Comparison of ENCODE assay signal across 20 cellular contexts in genomic region chr7:2044883-2045471, GRCh38.
DNase-seq lines count a peak whose midpoint lies in the region; ATAC-seq, FAIRE-seq and TF ChIP-seq lines count a peak whose summit lies in the region.
"Had no signal": no experiment of that assay in that cellular context is flagged by ENCODE, and none has a peak within 500 bp of the region (broad histone marks: within the 10 kb centered on the region; RNA-seq: fewer than 3 reads in every experiment).

No MANE protein-coding gene starts in this region.

- POLR2A ChIA-PET in activated naive CD8-positive, alpha-beta T cell treated with anti-CD3 and anti-CD28 coated beads, Interleukin-2, amount 10 ng/mL, durations not matched to agents 7 days and 5 days (lab: Charles Lee), result no interaction called here
- POLR2A ChIA-PET in H1 (lab: Charles Lee; ENCODE audit: partially characterized antibody), result interaction anchor here (1.0 kb wide), 1 partner anchor 8 kb away, joined by 3 read pairs; no protein-coding TSS in a partner anchor
- POLR2A ChIA-PET in naive thymus-derived CD4-positive, alpha-beta T cell (lab: Charles Lee), result no interaction called here

- H2BK12ac ChIP-seq in H1 (ENCODE audit: low read depth, low read length), result no peak overlapping the region

- H3K4me1 Mint-ChIP-seq in activated naive CD8-positive, alpha-beta T cell treated with anti-CD3 and anti-CD28 coated beads, Interleukin-2, amount 10 ng/mL, durations not matched to agents 7 days and 5 days, result peaks cover 18% of the 10 kb centered on the region
- peaks cover 29% of the 10 kb centered on the region for H3K4me1 Mint-ChIP-seq in activated naive CD8-positive, alpha-beta T cell treated with anti-CD3 and anti-CD28 coated beads, Interleukin-2, amount 50 U/mL, for 24 hours
- peaks cover 49% of the 10 kb centered on the region for H3K4me1 Mint-ChIP-seq in nephron progenitor cell
- peaks cover 18 to 36% (median 29%) of the 10 kb centered on the region in 7 donors for H3K4me1 Mint-ChIP-seq in naive thymus-derived CD4-positive, alpha-beta T cell

- no peak for FAIRE-seq in H1 (lab: Jason Lieb, UNC)
- FAIRE-seq: A549 had no signal

- CTCF ChIA-PET in H1 (lab: Charles Lee; ENCODE audit: partially characterized antibody), result interaction anchor here (1.4 kb wide), 1 partner anchor 165 kb away, joined by 4 read pairs; no protein-coding TSS in a partner anchor
- CTCF ChIA-PET in naive thymus-derived CD4-positive, alpha-beta T cell (lab: Charles Lee), result no interaction called here

- peaks cover 6% of the 10 kb centered on the region for H3K36me3 Mint-ChIP-seq in activated naive CD8-positive, alpha-beta T cell treated with anti-CD3 and anti-CD28 coated beads, Interleukin-2, amount 10 ng/mL, durations not matched to agents 7 days and 5 days
- peaks cover 9% of the 10 kb centered on the region for H3K36me3 Mint-ChIP-seq in activated naive CD8-positive, alpha-beta T cell treated with anti-CD3 and anti-CD28 coated beads, Interleukin-2, amount 50 U/mL, for 24 hours (ENCODE audit: low read depth)
- peaks cover 38% of the 10 kb centered on the region for H3K36me3 Mint-ChIP-seq in nephron progenitor cell (ENCODE audit: low read depth)
- peaks cover 0 to 13% (median 8%) of the 10 kb centered on the region in 5 donors for H3K36me3 Mint-ChIP-seq in naive thymus-derived CD4-positive, alpha-beta T cell

- 0 out of 2 replicates have a peak overlapping the region, but pooled peaks have one; percentile 15 for H4K8ac ChIP-seq in H1 (ENCODE audit: extremely low read depth, insufficient read depth, low read length)

- H2BK120ac ChIP-seq in H1 (replicated peaks; ENCODE audit: low read depth, low read length), result no peak overlapping the region

- H3K9ac ChIP-seq in H1 (replicated peaks in 1 of 4; ENCODE audit: extremely low read depth in 1 of 4, low read depth in 3 of 4, low read length in 3 of 4), result no peak overlapping the region

- no peak overlapping the region for H2BK20ac ChIP-seq in H1 (ENCODE audit: low read length)

- H3K14ac ChIP-seq in H1 (ENCODE audit: insufficient read length), result no peak overlapping the region

- H3K9me3 Mint-ChIP-seq in activated naive CD8-positive, alpha-beta T cell treated with anti-CD3 and anti-CD28 coated beads, Interleukin-2, amount 10 ng/mL, durations not matched to agents 7 days and 5 days, result peaks cover 2% of the 10 kb centered on the region
- no peaks in the 10 kb centered on the region for H3K9me3 Mint-ChIP-seq in activated naive CD8-positive, alpha-beta T cell treated with anti-CD3 and anti-CD28 coated beads, Interleukin-2, amount 50 U/mL, for 24 hours
- peaks cover 13% of the 10 kb centered on the region for H3K9me3 Mint-ChIP-seq in nephron progenitor cell
- H3K9me3 Mint-ChIP-seq in naive thymus-derived CD4-positive, alpha-beta T cell, result peaks cover 0 to 3% (median 0%) of the 10 kb centered on the region in 11 donors
- H3K9me3 Mint-ChIP-seq: activated T-cell treated with anti-CD3 and anti-CD28 coated beads, Interleukin-2, amount 50 U/mL, for 72 hours had no signal

- intact Hi-C loops in tibial artery (cut with DNase I; ENCODE audit: low total_unique reads), result no loop called here
- intact Hi-C loops in naive thymus-derived CD4-positive, alpha-beta T cell (cut with micrococcal nuclease), result no loop called here
- intact Hi-C loops in prostate gland (cut with DNase I), result no loop called here

- no peaks in the 10 kb centered on the region; the same call in 1 of the 2 replicates for H3K23me2 ChIP-seq in H1 (ENCODE audit: low read depth, low read length)

- H3K4me3 ChIP-seq in H1 (ENCODE audit: extremely low read depth in 1 of 4, insufficient read depth in 2 of 4, low read depth in 3 of 4, low read length in 4 of 4) (no peak overlapping the region), tibial artery (no peak overlapping the region), prostate gland (no peak overlapping the region)
- no peak overlapping the region for H3K4me3 ChIP-seq in naive thymus-derived CD4-positive, alpha-beta T cell (ENCODE audit: low read length)
- H3K4me3 ChIP-seq: A549, skin epidermis had no signal

- H3K56ac ChIP-seq in H1 (replicated peaks; ENCODE audit: insufficient read length, low read depth, low read length), result no peak overlapping the region

- no peak for TF ChIP-seq CTCF in H1 (IDR thresholded peaks at IDR 0.05; ENCODE audit: control extremely low read depth in 1 of 3, insufficient read depth in 1 of 3, low read depth in 1 of 3, low read length in 3 of 3)
- TF ChIP-seq CTCF in nephron progenitor cell (IDR thresholded peaks at IDR 0.05), result no peak
- no peak for TF ChIP-seq CTCF in tibial artery (IDR thresholded peaks at IDR 0.05)
- TF ChIP-seq CTCF in prostate gland (IDR thresholded peaks at IDR 0.05), result no peak

- no peak for ATAC-seq in activated naive CD8-positive, alpha-beta T cell treated with anti-CD3 and anti-CD28 coated beads, Interleukin-2, amount 10 ng/mL, durations not matched to agents 7 days and 5 days (ENCODE audit: low read depth)
- no peak for ATAC-seq in activated naive CD8-positive, alpha-beta T cell treated with anti-CD3 and anti-CD28 coated beads, Interleukin-2, amount 50 U/mL, for 24 hours
- ATAC-seq in naive thymus-derived CD4-positive, alpha-beta T cell, result no peak
- ATAC-seq: A549; activated T-cell treated with anti-CD3 and anti-CD28 coated beads, Interleukin-2, amount 50 U/mL, for 72 hours; foreskin keratinocyte had no signal

- H3K79me2 ChIP-seq in H1 (ENCODE audit: control insufficient read depth in 1 of 2, insufficient read depth in 2 of 2, low read length in 2 of 2), result peaks cover 0 to 6% of the 10 kb centered on the region in 2 experiments; a peak in 1 of 4 replicates

- H3K4me3 Mint-ChIP-seq in activated naive CD8-positive, alpha-beta T cell treated with anti-CD3 and anti-CD28 coated beads, Interleukin-2, amount 10 ng/mL, durations not matched to agents 7 days and 5 days, result no peak overlapping the region
- no peak overlapping the region for H3K4me3 Mint-ChIP-seq in activated naive CD8-positive, alpha-beta T cell treated with anti-CD3 and anti-CD28 coated beads, Interleukin-2, amount 50 U/mL, for 24 hours
- no peak overlapping the region for H3K4me3 Mint-ChIP-seq in nephron progenitor cell
- H3K4me3 Mint-ChIP-seq in naive thymus-derived CD4-positive, alpha-beta T cell, result no peak overlapping the region
- H3K4me3 Mint-ChIP-seq: activated naive CD8-positive, alpha-beta T cell; activated T-cell treated with anti-CD3 and anti-CD28 coated beads, Interleukin-2, amount 50 U/mL, for 72 hours had no signal

- peaks cover 7% of the 10 kb centered on the region for H3K79me1 ChIP-seq in H1 (ENCODE audit: low read depth, low read length)

- H4K5ac ChIP-seq in H1 (ENCODE audit: insufficient read length, low read depth, low read length), result no peak overlapping the region

- TF ChIP-seq POLR2A in H1 (IDR thresholded peaks at IDR 0.05; ENCODE audit: control extremely low read depth in 1 of 2, low read depth in 2 of 2, low read length in 2 of 2) (no peak), prostate gland (IDR thresholded peaks at IDR 0.05) (no peak)

- no peak overlapping the region for H2BK5ac ChIP-seq in H1 (ENCODE audit: low read depth, low read length)

- H4K91ac ChIP-seq in H1 (replicated peaks; ENCODE audit: insufficient read length, low read length), result no peak overlapping the region

- no peak overlapping the region for H3K23ac ChIP-seq in H1 (ENCODE audit: insufficient read length)

- H3K36me3 ChIP-seq in H1 (ENCODE audit: control insufficient read depth in 2 of 4, insufficient read depth in 4 of 4, low read length in 3 of 4), result peaks cover 0 to 3% (median 0%) of the 10 kb centered on the region in 4 experiments; a peak in 1 of 8 replicates
- peaks cover 0 to 14% (median 10%) of the 10 kb centered on the region in 3 donors for H3K36me3 ChIP-seq in tibial artery
- peaks cover 0 to 3% (median 0%) of the 10 kb centered on the region in 3 experiments for H3K36me3 ChIP-seq in naive thymus-derived CD4-positive, alpha-beta T cell (ENCODE audit: control insufficient read depth in 2 of 3, insufficient read depth in 3 of 3, low read length in 3 of 3)
- no peaks in the 10 kb centered on the region for H3K36me3 ChIP-seq in prostate gland

- H3K4me1 ChIP-seq in H1 (replicated peaks in 1 of 4; ENCODE audit: control insufficient read depth in 3 of 4, insufficient read depth in 4 of 4, low read length in 3 of 4), result peaks cover 0 to 8% (median 1%) of the 10 kb centered on the region in 4 experiments; a peak in 5 of 7 replicates
- H3K4me1 ChIP-seq in tibial artery, result no peaks in the 10 kb centered on the region
- H3K4me1 ChIP-seq in naive thymus-derived CD4-positive, alpha-beta T cell (ENCODE audit: control insufficient read depth in 2 of 2, insufficient read depth in 2 of 2, low read length in 2 of 2), result peaks cover 1 to 14% of the 10 kb centered on the region in 2 donors
- H3K4me1 ChIP-seq in prostate gland (replicated peaks), result no peaks in the 10 kb centered on the region
- H3K4me1 ChIP-seq: A549 had no signal

- H3K18ac ChIP-seq in H1 (ENCODE audit: extremely low read depth, low read length), result no peak overlapping the region

- no peak overlapping the region for H2BK15ac ChIP-seq in H1 (ENCODE audit: low read length)

- peak; percentile 21 for DNase-seq in activated naive CD8-positive, alpha-beta T cell treated with anti-CD3 and anti-CD28 coated beads, Interleukin-2, amount 10 ng/mL, durations not matched to agents 7 days and 5 days
- DNase-seq in activated naive CD8-positive, alpha-beta T cell treated with anti-CD3 and anti-CD28 coated beads, Interleukin-2, amount 50 U/mL, for 24 hours, result no peak
- DNase-seq in H1 (ENCODE audit: low read depth in 1 of 2, low spot score in 2 of 2) (no peak), nephron progenitor cell (no peak), tibial artery (peak; percentile 12 to 61), substantia nigra (lab: John Stamatoyannopoulos, UW) (no peak), prostate gland (ENCODE audit: low spot score) (no peak)
- DNase-seq in naive thymus-derived CD4-positive, alpha-beta T cell, result no peak
- DNase-seq: activated CD4-positive, alpha-beta T cell treated with anti-CD3 and anti-CD28 coated beads for 4 hours; activated T-cell treated with anti-CD3 and anti-CD28 coated beads, Interleukin-2, amount 50 U/mL, for 72 hours; cerebellar nuclear complex; foreskin keratinocyte; hippocampal formation; Kasumi-1; NCI-H1694 treated with DMSO at 0.1 percent for 48 hours; NCI-H82; stimulated activated naive CD4-positive, alpha-beta T cell had no signal

- H2AK5ac ChIP-seq in H1 (ENCODE audit: low read depth, low read length), result no peak overlapping the region

- H3K27me3 ChIP-seq in H1 (replicated peaks in 1 of 4; ENCODE audit: control insufficient read depth in 3 of 4, extremely low read depth in 1 of 4, insufficient read depth in 3 of 4, low read length in 3 of 4), result no peaks in the 10 kb centered on the region
- no peaks in the 10 kb centered on the region for H3K27me3 ChIP-seq in tibial artery
- H3K27me3 ChIP-seq in naive thymus-derived CD4-positive, alpha-beta T cell (ENCODE audit: control insufficient read depth in 2 of 2, insufficient read depth in 2 of 2, low read length in 2 of 2), result no peaks in the 10 kb centered on the region
- H3K27me3 ChIP-seq in prostate gland (replicated peaks; ENCODE audit: insufficient read depth), result no peaks in the 10 kb centered on the region
- H3K27me3 ChIP-seq: foreskin keratinocyte had no signal

- 91% methylated on average over 21 of the region's 21 CpGs; no CpG with 5 or more reads in 1 of the 2 experiments for WGBS in H1 (ENCODE audit: extremely low coverage in 1 of 2, insufficient coverage in 1 of 2, insufficient read length in 1 of 2, insufficient replicate concordance in 2 of 2, low coverage in 1 of 2, low lambda C conversion rate in 2 of 2, missing lambda C conversion rate in 1 of 2), 2 experiments
- 96% methylated on average over 20 of the region's 21 CpGs for WGBS in prostate gland

- no peak for TF ChIP-seq EP300 in H1 (IDR thresholded peaks at IDR 0.05; ENCODE audit: borderline replicate concordance in 1 of 2, low read depth in 2 of 2, low read length in 2 of 2)

- no peak overlapping the region for H3K27ac Mint-ChIP-seq in activated naive CD8-positive, alpha-beta T cell treated with anti-CD3 and anti-CD28 coated beads, Interleukin-2, amount 10 ng/mL, durations not matched to agents 7 days and 5 days
- no peak overlapping the region for H3K27ac Mint-ChIP-seq in activated naive CD8-positive, alpha-beta T cell treated with anti-CD3 and anti-CD28 coated beads, Interleukin-2, amount 50 U/mL, for 24 hours
- H3K27ac Mint-ChIP-seq in nephron progenitor cell, result peak overlapping the region; percentile 48
- no peak overlapping the region for H3K27ac Mint-ChIP-seq in naive thymus-derived CD4-positive, alpha-beta T cell
- H3K27ac Mint-ChIP-seq: activated naive CD8-positive, alpha-beta T cell; activated T-cell treated with anti-CD3 and anti-CD28 coated beads, Interleukin-2, amount 50 U/mL, for 72 hours had no signal

- H3K9me3 ChIP-seq in H1 (ENCODE audit: insufficient read depth in 2 of 2, low read depth in 1 of 2, low read length in 1 of 2), result peaks cover 0 to 3% of the 10 kb centered on the region in 2 experiments; a peak in 1 of 4 replicates
- H3K9me3 ChIP-seq in tibial artery, result no peaks in the 10 kb centered on the region
- H3K9me3 ChIP-seq in naive thymus-derived CD4-positive, alpha-beta T cell (ENCODE audit: control insufficient read depth in 2 of 3, low read length in 3 of 3), result no peaks in the 10 kb centered on the region
- no peaks in the 10 kb centered on the region for H3K9me3 ChIP-seq in prostate gland
- H3K9me3 ChIP-seq: A549 had no signal

- H2AFZ ChIP-seq in H1 (ENCODE audit: low read length), result no peak overlapping the region

- no peak overlapping the region for H3K4me2 ChIP-seq in H1 (ENCODE audit: insufficient read depth in 1 of 2, low read depth in 2 of 2, low read length in 2 of 2)
- H3K4me2 ChIP-seq: A549 had no signal

- no peaks in the 10 kb centered on the region for H3K27me3 Mint-ChIP-seq in activated naive CD8-positive, alpha-beta T cell treated with anti-CD3 and anti-CD28 coated beads, Interleukin-2, amount 10 ng/mL, durations not matched to agents 7 days and 5 days
- H3K27me3 Mint-ChIP-seq in activated naive CD8-positive, alpha-beta T cell treated with anti-CD3 and anti-CD28 coated beads, Interleukin-2, amount 50 U/mL, for 24 hours, result no peaks in the 10 kb centered on the region
- peaks cover 11% of the 10 kb centered on the region for H3K27me3 Mint-ChIP-seq in nephron progenitor cell (ENCODE audit: low read depth, poor library complexity)
- H3K27me3 Mint-ChIP-seq in naive thymus-derived CD4-positive, alpha-beta T cell, result no peaks in the 10 kb centered on the region
- H3K27me3 Mint-ChIP-seq: activated naive CD8-positive, alpha-beta T cell had no signal

- TF ChIP-seq RAD21 in H1 (IDR thresholded peaks at IDR 0.05 in 1 of 2, conservative IDR thresholded peaks at IDR 0.05 in 1 of 2; ENCODE audit: low read depth in 2 of 2, low read length in 2 of 2), result no peak

- H4K20me1 ChIP-seq in H1 (replicated peaks in 1 of 2; ENCODE audit: control insufficient read depth in 1 of 2, insufficient read depth in 2 of 2, low read length in 2 of 2), result peaks cover 2 to 11% of the 10 kb centered on the region in 2 experiments

- H3K27ac ChIP-seq in H1 (ENCODE audit: low read depth, low read length) (no peak overlapping the region), tibial artery (no peak overlapping the region), substantia nigra (ENCODE audit: low read depth, low read length, poor library complexity, severe bottlenecking) (no peak overlapping the region), prostate gland (no peak overlapping the region)
- no peak overlapping the region for H3K27ac ChIP-seq in naive thymus-derived CD4-positive, alpha-beta T cell (ENCODE audit: low read depth, low read length)
- H3K27ac ChIP-seq: A549, foreskin keratinocyte, skin epidermis had no signal

- H3K4ac ChIP-seq in H1 (replicated peaks; ENCODE audit: insufficient read length, low read depth, low read length), result no peak overlapping the region

Comparison
In these comparisons a context has a peak if more than half of its experiments do, and no peak if none do; other contexts are left out.
1. DNase-seq: peak in activated naive CD8-positive, alpha-beta T cell treated with anti-CD3 and anti-CD28 coated beads, Interleukin-2, amount 10 ng/mL, durations not matched to agents 7 days and 5 days (single experiment) and tibial artery (2 of 2); none in activated naive CD8-positive, alpha-beta T cell treated with anti-CD3 and anti-CD28 coated beads, Interleukin-2, amount 50 U/mL, for 24 hours (single experiment), H1 (0 of 2), nephron progenitor cell (single experiment), substantia nigra (0 of 49), naive thymus-derived CD4-positive, alpha-beta T cell (0 of 9) and prostate gland (single experiment).